In the genomic region with DNA sequence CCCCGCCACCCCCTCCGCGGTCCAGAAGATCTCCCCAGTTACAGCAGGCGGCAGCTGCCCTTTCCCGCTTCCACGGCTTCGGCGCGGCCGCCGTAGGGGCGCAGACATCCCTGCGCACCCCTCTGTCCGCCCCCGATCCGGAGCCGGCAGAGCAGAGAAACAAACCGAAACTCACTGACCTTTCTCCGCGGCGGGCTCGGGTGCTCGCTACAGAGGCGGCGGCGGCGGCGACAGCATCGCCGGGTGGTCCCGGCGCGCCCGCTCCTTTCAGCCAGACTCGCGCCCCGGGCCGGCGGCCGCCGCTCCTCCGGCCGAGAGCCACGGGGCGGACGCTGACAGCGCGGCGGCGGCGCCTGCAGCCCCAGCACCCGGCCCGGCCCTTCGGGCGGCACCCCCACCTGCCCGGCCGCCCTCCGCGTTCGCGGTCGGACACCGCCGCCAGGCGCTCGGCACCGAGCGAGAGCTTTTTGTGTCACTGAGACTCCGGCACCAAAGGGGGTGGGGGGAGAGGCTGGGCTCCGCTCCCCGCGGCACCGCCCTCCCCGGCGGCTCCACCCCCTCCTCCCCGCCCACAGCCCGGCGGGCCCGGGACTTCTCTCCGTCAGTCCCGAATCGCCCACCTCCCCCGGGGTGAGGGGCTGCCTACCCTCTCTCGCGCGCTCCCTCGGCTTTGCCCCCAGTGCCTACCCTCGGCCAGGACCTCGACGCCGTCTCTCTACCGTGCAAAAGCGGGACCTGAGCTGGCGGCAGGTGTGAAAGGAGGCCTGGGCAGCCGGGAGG, we compare ENCODE assay signal across 8 cellular contexts. TPM values are rescaled to one million over a fixed set of nuclear protein-coding genes. Genes with fewer than 3 reads are reported as not detected.
DNase-seq lines count a peak whose midpoint lies in the region; ATAC-seq and TF ChIP-seq lines count a peak whose summit lies in the region.

No MANE protein-coding gene starts in this region.

- no TSS peak for BruUV-seq in IMR-90 (replicated peaks; lab: Mats Ljungman, UMichigan)

- no peak for TF ChIP-seq EP300 in SK-N-SH (IDR thresholded peaks at IDR 0.05; ENCODE audit: borderline replicate concordance in 1 of 2, low read depth in 1 of 2, low read length in 1 of 2)

- H2AK5ac ChIP-seq in IMR-90 (ENCODE audit: low read depth, low read length) = no peak overlapping the region

- peak; percentile 76 for TF ChIP-seq POLR2A in IMR-90 (IDR thresholded peaks at IDR 0.05; ENCODE audit: low read depth, low read length)

- H3K23ac ChIP-seq in IMR-90 (ENCODE audit: low read depth, low read length) = no peak overlapping the region

- H2BK5ac ChIP-seq in IMR-90 (ENCODE audit: low read depth, low read length, poor library complexity, severe bottlenecking) = peak overlapping the region; percentile 77

- peak overlapping the region; percentile 95 for H3K4me3 Mint-ChIP-seq in type B pancreatic cell

- in situ Hi-C loops in IMR-90 (cut with MboI; ENCODE audit: low sequenced_read_pairs) = loop anchor here (10.0 kb wide), 1 partner anchor 319 kb away; no protein-coding TSS in a partner anchor

- no peak overlapping the region; the same call in 1 of the 2 replicates for H3K18ac ChIP-seq in IMR-90 (ENCODE audit: low read depth, low read length)

- H2BK120ac ChIP-seq in IMR-90 (ENCODE audit: low read depth, low read length) = peak overlapping the region; percentile 30; the same call in 1 of the 2 replicates

- peak overlapping the region; percentile 71 for H2AK9ac ChIP-seq in IMR-90 (replicated peaks; ENCODE audit: low read depth, low read length, poor library complexity)

- H2BK15ac ChIP-seq in IMR-90 (ENCODE audit: low read depth, low read length) = no peak overlapping the region

- H3K4ac ChIP-seq in IMR-90 (ENCODE audit: low read depth, low read length) = peak overlapping the region; percentile 70

- ATAC-seq in GM21526 (IDR thresholded peaks at IDR 0.05; ENCODE audit: low FRiP score, unreplicated experiment) (peak; percentile 82), IMR-90 (ENCODE audit: low read depth) (peak; percentile 93), left cardiac atrium (peak; percentile 91 to 92)

- intact Hi-C loops in IMR-90 (cut with micrococcal nuclease) (loop anchor here (1.0 to 5.0 kb wide), 4 partner anchors 237 to 343 kb away; no protein-coding TSS in a partner anchor), left cardiac atrium (cut with DNase I) (loop anchor here (5.0 to 10.0 kb wide), 3 partner anchors 149 to 312 kb away; no protein-coding TSS in a partner anchor)

- H4K91ac ChIP-seq in IMR-90 (ENCODE audit: insufficient read depth, low read depth, low read length) = peak overlapping the region; percentile 58; the same call in 1 of the 2 replicates

- peaks cover 26% of the 10 kb centered on the region for H3K36me3 Mint-ChIP-seq in type B pancreatic cell

- 0 out of 2 replicates have a peak overlapping the region, but pooled peaks have one; percentile 52 for H4K5ac ChIP-seq in IMR-90 (ENCODE audit: low read depth, low read length)

- CTCF ChIA-PET in IMR-90 (lab: Yijun Ruan, JAX) = interaction anchor here (0.6 to 1.3 kb wide), 6 partner anchors 36 to 312 kb away, joined by 3 to 4 read pairs (median 3); no protein-coding TSS in a partner anchor
- CTCF ChIA-PET in SK-N-SH (lab: Yijun Ruan, JAX) = interaction anchor here (0.6 to 2.9 kb wide), 31 partner anchors 8 to 356 kb away, joined by 3 to 30 read pairs (median 4); no protein-coding TSS in a partner anchor

- peaks cover 49% of the 10 kb centered on the region for H3K79me2 ChIP-seq in SK-N-SH (ENCODE audit: insufficient read depth)

- peak overlapping the region; percentile 87 for H3K9ac ChIP-seq in IMR-90 (ENCODE audit: low read depth, low read length)
- peak overlapping the region; percentile 87 for H3K9ac ChIP-seq in SK-N-SH
- peak overlapping the region; percentile 78 for H3K9ac ChIP-seq in adipocyte (ENCODE audit: low read length)

- H3K9me2 ChIP-seq in SK-N-SH = no peaks in the 10 kb centered on the region

- H3K36me3 ChIP-seq in IMR-90 (ENCODE audit: control insufficient read depth, insufficient read depth, low read length) (peaks cover 7% of the 10 kb centered on the region), SK-N-SH (replicated peaks in 1 of 2; ENCODE audit: control insufficient read depth in 1 of 2, insufficient read depth in 2 of 2, low read length in 1 of 2) (peaks cover 20 to 21% of the 10 kb centered on the region in 2 experiments), adipocyte (ENCODE audit: control insufficient read depth, insufficient read depth, low read length, severe bottlenecking) (no peaks in the 10 kb centered on the region)

- H3K27ac Mint-ChIP-seq in type B pancreatic cell = no peak overlapping the region

- DNase-seq in DMS114 treated with DMSO at 0.1 percent for 48 hours (lab: John Stamatoyannopoulos, UW; ENCODE audit: unreplicated experiment) (peak; percentile 3), IMR-90 (peak; percentile 64), SK-N-SH (peak; percentile 97), adipocyte (ENCODE audit: low read depth) (peak; percentile 90), left cardiac atrium (peak; percentile 82), pons (ENCODE audit: low spot score) (peak; percentile 83), type B pancreatic cell (ENCODE audit: extremely low spot score, unreplicated experiment) (peak; percentile 83)

- H3K27ac ChIP-seq in IMR-90 (ENCODE audit: insufficient read depth, low read length) (peak overlapping the region; percentile 74), SK-N-SH (ENCODE audit: low read depth in 2 of 2, low read length in 1 of 2) (peak overlapping the region; percentile 27 to 85; a peak in 3 of 4 replicates)

- no peak overlapping the region for H2BK20ac ChIP-seq in IMR-90 (ENCODE audit: low read depth, low read length)

- no peaks in the 10 kb centered on the region for H3K9me3 ChIP-seq in IMR-90 (ENCODE audit: control insufficient read depth, insufficient read depth, low read length)
- no peaks in the 10 kb centered on the region for H3K9me3 ChIP-seq in SK-N-SH
- no peaks in the 10 kb centered on the region for H3K9me3 ChIP-seq in adipocyte (ENCODE audit: control insufficient read depth, low read length)

- no peaks in the 10 kb centered on the region; the same call in 1 of the 2 replicates for H3K9me1 ChIP-seq in IMR-90 (ENCODE audit: insufficient read depth, low read length)

- peak overlapping the region; percentile 89 for H3K4me2 ChIP-seq in IMR-90 (ENCODE audit: low read depth, low read length)
- H3K4me2 ChIP-seq in SK-N-SH = peak overlapping the region; percentile 90

- 2% methylated on average over 24 of the region's 95 CpGs; no CpG with 5 or more reads in 1 of the 2 experiments for WGBS in IMR-90 (ENCODE audit: extremely low coverage in 2 of 2, insufficient read length in 1 of 2), 2 experiments
- 0% methylated on average over 33 of the region's 95 CpGs for WGBS in SK-N-SH (ENCODE audit: low lambda C conversion rate)

- peak overlapping the region; percentile 88 for H3K14ac ChIP-seq in IMR-90 (replicated peaks; ENCODE audit: low read depth, low read length)

- peaks cover 3% of the 10 kb centered on the region for H4K20me1 ChIP-seq in IMR-90 (ENCODE audit: insufficient read depth, low read length)
- peaks cover 35% of the 10 kb centered on the region for H4K20me1 ChIP-seq in SK-N-SH (ENCODE audit: insufficient read depth)

- POLR2A ChIA-PET in IMR-90 (lab: Charles Lee; ENCODE audit: unreplicated experiment) = interaction anchor here (0.5 to 0.6 kb wide), 2 partner anchors 257 to 383 kb away, joined by 3 to 8 read pairs; no protein-coding TSS in a partner anchor
- POLR2A ChIA-PET in SK-N-SH (lab: Yijun Ruan, JAX) = interaction anchor here (0.7 to 3.2 kb wide), 4 partner anchors 39 to 310 kb away, joined by 3 to 22 read pairs (median 6); no protein-coding TSS in a partner anchor

- TF ChIP-seq CTCF in IMR-90 (conservative IDR thresholded peaks at IDR 0.05; ENCODE audit: low read depth, low read length) (peak; percentile 54), SK-N-SH (IDR thresholded peaks at IDR 0.05) (no peak), type B pancreatic cell (conservative IDR thresholded peaks at IDR 0.05) (no peak)

- H3K4me3 ChIP-seq in IMR-90 (ENCODE audit: insufficient read depth, low read depth, low read length) (peak overlapping the region; percentile 95), SK-N-SH (ENCODE audit: low read depth in 2 of 2, low read length in 1 of 2) (peak overlapping the region; percentile 91 to 95), adipocyte (ENCODE audit: low read length) (peak overlapping the region; percentile 86)

- H2AFZ ChIP-seq in IMR-90 (replicated peaks; ENCODE audit: low read length, poor library complexity) (peak overlapping the region; percentile 99), SK-N-SH (ENCODE audit: low read depth) (peak overlapping the region; percentile 78; the same call in 1 of the 2 replicates)

- TF ChIP-seq RAD21 in IMR-90 (IDR thresholded peaks at IDR 0.05; ENCODE audit: low read length) = peak; percentile 60
- TF ChIP-seq RAD21 in SK-N-SH (IDR thresholded peaks at IDR 0.05; ENCODE audit: low read length) = peak; percentile 70

- dilution Hi-C loops in IMR-90 (cut with HindIII; ENCODE audit: low sequenced_read_pairs, unreplicated experiment) = no loop called here

- H4K8ac ChIP-seq in IMR-90 (ENCODE audit: low read depth in 2 of 2, low read length in 2 of 2) = peak overlapping the region in 1 of 2 experiments; percentile 67; a peak in 1 of 4 replicates

- H3K27me3 Mint-ChIP-seq in type B pancreatic cell = peaks cover 8% of the 10 kb centered on the region

- peaks cover 5% of the 10 kb centered on the region for H3K9me3 Mint-ChIP-seq in type B pancreatic cell

- H3K4me1 ChIP-seq in IMR-90 (ENCODE audit: control insufficient read depth, insufficient read depth, low read length) = peaks cover 7% of the 10 kb centered on the region
- peaks cover 5 to 22% of the 10 kb centered on the region in 2 experiments; a peak in 3 of 4 replicates for H3K4me1 ChIP-seq in SK-N-SH (ENCODE audit: control insufficient read depth in 1 of 2, insufficient read depth in 2 of 2, low read depth in 1 of 2, low read length in 1 of 2)
- peaks cover 5% of the 10 kb centered on the region for H3K4me1 ChIP-seq in adipocyte (ENCODE audit: control insufficient read depth, insufficient read depth, low read length)

- H3K27me3 ChIP-seq in IMR-90 (ENCODE audit: control insufficient read depth, insufficient read depth, low read length) (no peaks in the 10 kb centered on the region), SK-N-SH (ENCODE audit: insufficient read depth) (no peaks in the 10 kb centered on the region), adipocyte (replicated peaks; ENCODE audit: control insufficient read depth, insufficient read depth, low read length) (no peaks in the 10 kb centered on the region)

- H3K56ac ChIP-seq in IMR-90 (ENCODE audit: extremely low read depth, insufficient read depth, low read length) = no peak overlapping the region

- H3F3A ChIP-seq in SK-N-SH (replicated peaks; ENCODE audit: insufficient read depth) = no peaks in the 10 kb centered on the region

- H3K4me1 Mint-ChIP-seq in type B pancreatic cell (ENCODE audit: unreplicated experiment) = peaks cover 34% of the 10 kb centered on the region

- H3K79me1 ChIP-seq in IMR-90 (ENCODE audit: low read depth in 1 of 2, low read length in 2 of 2) = peaks cover 5 to 35% of the 10 kb centered on the region in 2 experiments; a peak in 3 of 4 replicates

RNA-seq across cellular contexts. Expression of a gene that starts 1.4 kb away (rescaled TPM):
- total RNA-seq in IMR-90 (2012; rRNA removed) (18.5 and 18.9 TPM in 2 replicates), left cardiac atrium (10 to 100 TPM; 11.0 to 11.8 TPM), type B pancreatic cell (ENCODE audit: low replicate concordance) (23.6 and 28.9 TPM in 2 replicates)
- polyA plus RNA-seq in IMR-90 (2012; rRNA removed) (7.5 and 8.3 TPM in 2 replicates), SK-N-SH (2012; rRNA removed) (6.6 and 7.9 TPM in 2 replicates)
- polyA plus RNA-seq in IMR-90 (2012; cell fraction: cytosol; rRNA removed) = 3.1 and 9.0 TPM in 2 replicates
- polyA plus RNA-seq in IMR-90 (2012; cell fraction: nucleus; rRNA removed; ENCODE audit: low replicate concordance) = 5.7 and 10.6 TPM in 2 replicates
- polyA plus RNA-seq in SK-N-SH (2012; cell fraction: cytosol; rRNA removed) = 3.4 and 5.5 TPM in 2 replicates
- polyA plus RNA-seq in SK-N-SH (2012; cell fraction: nucleus; rRNA removed) = 4.3 and 5.7 TPM in 2 replicates

Comparison
In these comparisons a context has a peak if more than half of its experiments do, and no peak if none do; other contexts are left out.
1. Peak in every context shown above with its lines: DNase-seq, ATAC-seq, H3K4me3 ChIP-seq and H3K27ac ChIP-seq.
2. DNase-seq: peak in every context shown above with its lines; median percentile 97 in SK-N-SH; 90 in adipocyte; 83 in pons; 83 in type B pancreatic cell; 82 in left cardiac atrium; 64 in IMR-90; 3 in DMS114 treated with DMSO at 0.1 percent for 48 hours.